10 cellular contexts compared by ENCODE assay signal in genomic region chr4:138555584-138555983, GRCh38.
DNase-seq lines count a peak whose midpoint lies in the region; ATAC-seq, FAIRE-seq and TF ChIP-seq lines count a peak whose summit lies in the region.
"Had no signal": no experiment of that assay in that cellular context is flagged by ENCODE, and none has a peak within 500 bp of the region (broad histone marks: within the 10 kb centered on the region; RNA-seq: fewer than 3 reads in every experiment).

No MANE protein-coding gene starts in this region.

- TF ChIP-seq CTCF in BE2C (IDR thresholded peaks at IDR 0.05; ENCODE audit: low read depth, low read length) = peak; percentile 74
- TF ChIP-seq CTCF in brain microvascular endothelial cell (IDR thresholded peaks at IDR 0.05; ENCODE audit: low read depth, low read length, missing control alignments) = peak; percentile 54
- no peak for TF ChIP-seq CTCF in kidney (IDR thresholded peaks at IDR 0.05; ENCODE audit: borderline replicate concordance, extremely low read depth, insufficient read depth)

- H3K27ac ChIP-seq in brain microvascular endothelial cell (no peak overlapping the region), caudate nucleus (ENCODE audit: low read depth, low read length) (no peak overlapping the region), right cardiac atrium (ENCODE audit: low read length) (no peak overlapping the region), kidney (ENCODE audit: low read depth in 2 of 2, low read length in 2 of 2) (no peak overlapping the region)

- H3K36me3 ChIP-seq in BE2C (no peaks in the 10 kb centered on the region), brain microvascular endothelial cell (replicated peaks) (no peaks in the 10 kb centered on the region), kidney (ENCODE audit: control insufficient read depth in 1 of 2, insufficient read depth in 2 of 2, low read length in 2 of 2) (no peaks in the 10 kb centered on the region)

- no peak for FAIRE-seq in kidney (lab: Jason Lieb, UNC)
- FAIRE-seq: GM12892, islet of Langerhans had no signal

- TF ChIP-seq EP300 in Ishikawa (IDR thresholded peaks at IDR 0.05; ENCODE audit: borderline replicate concordance) = no peak

- H3K27me3 ChIP-seq in BE2C = no peaks in the 10 kb centered on the region
- H3K27me3 ChIP-seq in brain microvascular endothelial cell (replicated peaks) = no peaks in the 10 kb centered on the region
- no peaks in the 10 kb centered on the region for H3K27me3 ChIP-seq in right cardiac atrium (ENCODE audit: control insufficient read depth, insufficient read depth)

- peak; percentile 37 for TF ChIP-seq RAD21 in Ishikawa (IDR thresholded peaks at IDR 0.05; ENCODE audit: low read depth)

- in situ Hi-C loops in brain microvascular endothelial cell (cut with HindIII; ENCODE audit: low pct_ligation_motif_present, low sequenced_read_pairs) = no loop called here

- DNase-seq in BE2C = peak; percentile 44
- no peak for DNase-seq in brain microvascular endothelial cell
- no peak for DNase-seq in caudate nucleus (lab: John Stamatoyannopoulos, UW)
- no peak for DNase-seq in right cardiac atrium
- DNase-seq in kidney = no peak

- 93% methylated on average over 1 of the region's 1 CpG for WGBS in right cardiac atrium

- intact Hi-C loops in right cardiac atrium (cut with DNase I) (no loop called here), kidney (cut with DNase I) (no loop called here)

- H3K9me3 ChIP-seq in BE2C = no peaks in the 10 kb centered on the region
- H3K9me3 ChIP-seq in right cardiac atrium (ENCODE audit: control insufficient read depth, low read length) = no peaks in the 10 kb centered on the region
- H3K9me3 ChIP-seq in kidney (ENCODE audit: control insufficient read depth in 1 of 2, low read length in 2 of 2) = no peaks in the 10 kb centered on the region

- H3K9ac ChIP-seq in kidney (ENCODE audit: low read length in 2 of 2) = no peak overlapping the region

- no peaks in the 10 kb centered on the region for H3K4me1 ChIP-seq in BE2C
- H3K4me1 ChIP-seq in right cardiac atrium (ENCODE audit: control insufficient read depth, insufficient read depth, low read length) = no peaks in the 10 kb centered on the region
- H3K4me1 ChIP-seq in kidney (ENCODE audit: control insufficient read depth in 1 of 2, insufficient read depth in 1 of 2, low read depth in 1 of 2, low read length in 2 of 2) = no peaks in the 10 kb centered on the region

- peak; percentile 67 for ATAC-seq in GM21360 (IDR thresholded peaks at IDR 0.05; ENCODE audit: unreplicated experiment)
- no peak for ATAC-seq in HG02588 (IDR thresholded peaks at IDR 0.05; ENCODE audit: unreplicated experiment)
- no peak for ATAC-seq in right cardiac atrium

- H3K4me3 ChIP-seq in BE2C (ENCODE audit: low read depth, low read length) (no peak overlapping the region), brain microvascular endothelial cell (ENCODE audit: low read depth, low read length) (no peak overlapping the region), right cardiac atrium (ENCODE audit: low read length) (no peak overlapping the region), kidney (ENCODE audit: low read length in 2 of 2) (no peak overlapping the region)

TF ChIP-seq in Ishikawa, 13 proteins besides CTCF, POLR2A, EP300 and RAD21:
- peak; percentile 69 for TF ChIP-seq CEBPB (IDR thresholded peaks at IDR 0.05)
- TF ChIP-seq EGR1 (IDR thresholded peaks at IDR 0.05) = no peak
